ENCODE assay signal across 19 cellular contexts in genomic region chr1:63906053-63906704, GRCh38.
A peak's percentile ranks its signal among the peaks of the same experiment; 100 is the strongest.
DNase-seq lines count a peak whose midpoint lies in the region; ATAC-seq, FAIRE-seq and TF ChIP-seq lines count a peak whose summit lies in the region.
"Had no signal": no experiment of that assay in that cellular context is flagged by ENCODE, and none has a peak within 500 bp of the region (broad histone marks: within the 10 kb centered on the region; RNA-seq: fewer than 3 reads in every experiment).

No MANE protein-coding gene starts in this region.

- TF ChIP-seq CTCF in choroid plexus epithelial cell (conservative IDR thresholded peaks at IDR 0.05; ENCODE audit: low read depth, low read length) (no peak), pancreas (IDR thresholded peaks at IDR 0.05) (no peak), breast epithelium (IDR thresholded peaks at IDR 0.05) (no peak)

- H3K4me1 ChIP-seq in pancreas (peaks cover 16 to 41% (median 34%) of the 10 kb centered on the region in 3 donors), breast epithelium (no peaks in the 10 kb centered on the region)
- H3K4me1 ChIP-seq: colonic mucosa, HAP-1 had no signal

- no peak for FAIRE-seq in pancreas (lab: Jason Lieb, UNC)
- FAIRE-seq: endometrium had no signal

- TF ChIP-seq POLR2A in breast epithelium (IDR thresholded peaks at IDR 0.05), result no peak

- H3K36me3 ChIP-seq in pancreas (no peaks in the 10 kb centered on the region), H7 (replicated peaks; ENCODE audit: control insufficient read depth, insufficient read depth, low read length) (no peaks in the 10 kb centered on the region), breast epithelium (no peaks in the 10 kb centered on the region)
- H3K36me3 ChIP-seq: colonic mucosa, HAP-1, stomach had no signal

- H3K27me3 ChIP-seq in pancreas, result no peaks in the 10 kb centered on the region
- H3K27me3 ChIP-seq in H7 (ENCODE audit: control insufficient read depth, insufficient read depth, low read length), result no peaks in the 10 kb centered on the region
- H3K27me3 ChIP-seq in breast epithelium, result no peaks in the 10 kb centered on the region
- H3K27me3 ChIP-seq: colonic mucosa, stomach had no signal

- DNase-seq in DMS 273 (lab: John Stamatoyannopoulos, UW; ENCODE audit: unreplicated experiment) (peak; percentile 52), DMS 273 treated with DMSO at 0.1 percent for 48 hours (lab: John Stamatoyannopoulos, UW) (no peak), NCI-H2171 treated with DMSO at 0.1 percent for 48 hours (lab: John Stamatoyannopoulos, UW) (peak; percentile 75), choroid plexus epithelial cell (ENCODE audit: low read depth) (peak; percentile 35), pancreas (peak in 2 of 6 donors; percentile 50 to 61), H7 (no peak), breast epithelium (ENCODE audit: low spot score in 2 of 2) (no peak)
- DNase-seq: activated CD4-positive, alpha-beta T cell treated with anti-CD3 and anti-CD28 coated beads for 48 hours; CD8-positive, alpha-beta memory T cell; colonic mucosa; immature natural killer cell; mucosa of descending colon; NCI-H1105; NCI-H2081 treated with DMSO at 0.1 percent for 48 hours; stomach had no signal

- no peaks in the 10 kb centered on the region for H3K9me3 ChIP-seq in pancreas
- H3K9me3 ChIP-seq in breast epithelium, result no peaks in the 10 kb centered on the region
- H3K9me3 ChIP-seq: colonic mucosa, HAP-1, mucosa of descending colon, stomach had no signal

- H3K27ac ChIP-seq in pancreas, result peak overlapping the region in 2 of 4 donors; percentile 23 to 34
- H3K27ac ChIP-seq in breast epithelium, result no peak overlapping the region
- H3K27ac ChIP-seq: 22Rv1, colonic mucosa had no signal

- 32 to 40% methylated on average over 8 of the region's 8 CpGs for WGBS in pancreas, 2 donors

- no peak overlapping the region for H3K4me3 ChIP-seq in choroid plexus epithelial cell (ENCODE audit: low read depth, low read length)
- H3K4me3 ChIP-seq in pancreas, result no peak overlapping the region
- H3K4me3 ChIP-seq in H7 (ENCODE audit: insufficient read depth, low read depth, low read length), result no peak overlapping the region
- no peak overlapping the region for H3K4me3 ChIP-seq in breast epithelium
- H3K4me3 ChIP-seq: colonic mucosa, HAP-1, mucosa of descending colon, stomach had no signal

- intact Hi-C loops in pancreas (cut with DNase I), result no loop called here
- intact Hi-C loops in breast epithelium (cut with DNase I; ENCODE audit: low total_unique reads), result no loop called here

- ATAC-seq in pancreas (peak; percentile 64 to 84 (median 78)), HG03159 (IDR thresholded peaks at IDR 0.05; ENCODE audit: unreplicated experiment) (no peak)
- ATAC-seq: mucosa of descending colon had no signal

Comparison
In these comparisons a context has a peak if more than half of its experiments do, and no peak if none do; other contexts are left out.
1. DNase-seq: peak in DMS 273 (single experiment), NCI-H2171 treated with DMSO at 0.1 percent for 48 hours (single experiment) and choroid plexus epithelial cell (single experiment); none in DMS 273 treated with DMSO at 0.1 percent for 48 hours (single experiment), H7 (single experiment) and breast epithelium (0 of 2).